10 cellular contexts compared by ENCODE assay signal in genomic region chr4:75698963-75699228, GRCh38. TPM values are rescaled to one million over a fixed set of nuclear protein-coding genes. Genes with fewer than 3 reads are reported as not detected.
A peak's percentile ranks its signal among the peaks of the same experiment; 100 is the strongest.
DNase-seq lines count a peak whose midpoint lies in the region; ATAC-seq and TF ChIP-seq lines count a peak whose summit lies in the region.
"Had no signal": no experiment of that assay in that cellular context is flagged by ENCODE, and none has a peak within 500 bp of the region (broad histone marks: within the 10 kb centered on the region; RNA-seq: fewer than 3 reads in every experiment).

No MANE protein-coding gene starts in this region.

- no peak for TF ChIP-seq EP300 in sigmoid colon (IDR thresholded peaks at IDR 0.05)

- H3K4me1 ChIP-seq in upper lobe of right lung (peaks cover 4% of the 10 kb centered on the region), sigmoid colon (peaks cover 0 to 18% (median 9%) of the 10 kb centered on the region in 4 donors)

- H3K27ac ChIP-seq in upper lobe of right lung (peak overlapping the region; percentile 62), sigmoid colon (no peak overlapping the region)
- H3K27ac ChIP-seq: left ventricle myocardium inferior had no signal

- peak overlapping the region; percentile 61 for H3K27ac Mint-ChIP-seq in activated naive CD4-positive, alpha-beta T cell treated with anti-CD3 and anti-CD28 coated beads, Interleukin-2, amount 50 U/mL, for 24 hours
- H3K27ac Mint-ChIP-seq in activated B cell treated with CpG ODN at 0.5 μM for 24 hours: peak overlapping the region; percentile 90

- WGBS in sigmoid colon, 2 donors: 53 to 77% methylated on average over 2 of the region's 2 CpGs

- POLR2A ChIA-PET in activated B cell treated with CpG ODN at 0.5 μM for 24 hours (lab: Charles Lee): interaction anchor here (1.1 to 4.6 kb wide), 3 partner anchors 11 to 26 kb away, joined by 5 to 50 read pairs (median 25); partner anchors contain the start of genes G3BP2 and USO1

- no peaks in the 10 kb centered on the region for H3K27me3 Mint-ChIP-seq in activated naive CD4-positive, alpha-beta T cell treated with anti-CD3 and anti-CD28 coated beads, Interleukin-2, amount 50 U/mL, for 24 hours
- H3K27me3 Mint-ChIP-seq in activated B cell treated with CpG ODN at 0.5 μM for 24 hours: no peaks in the 10 kb centered on the region

- intact Hi-C loops in activated B cell treated with CpG ODN at 0.5 μM for 24 hours (cut with micrococcal nuclease): loop anchor here (1.0 to 2.0 kb wide), 4 partner anchors 25 to 68 kb away; partner anchors contain the start of genes CDKL2, G3BP2 and USO1
- intact Hi-C loops in upper lobe of right lung (cut with DNase I): no loop called here
- intact Hi-C loops in sigmoid colon (cut with DNase I): no loop called here

- peaks cover 43% of the 10 kb centered on the region for H3K4me1 Mint-ChIP-seq in activated naive CD4-positive, alpha-beta T cell treated with anti-CD3 and anti-CD28 coated beads, Interleukin-2, amount 50 U/mL, for 24 hours
- H3K4me1 Mint-ChIP-seq in activated B cell treated with CpG ODN at 0.5 μM for 24 hours: peaks cover 38% of the 10 kb centered on the region

- H3K4me3 Mint-ChIP-seq in activated naive CD4-positive, alpha-beta T cell treated with anti-CD3 and anti-CD28 coated beads, Interleukin-2, amount 50 U/mL, for 24 hours: peak overlapping the region; percentile 16
- peak overlapping the region; percentile 44 for H3K4me3 Mint-ChIP-seq in activated B cell treated with CpG ODN at 0.5 μM for 24 hours

- H3K9me3 Mint-ChIP-seq in activated naive CD4-positive, alpha-beta T cell treated with anti-CD3 and anti-CD28 coated beads, Interleukin-2, amount 50 U/mL, for 24 hours: no peaks in the 10 kb centered on the region
- H3K9me3 Mint-ChIP-seq in activated B cell treated with CpG ODN at 0.5 μM for 24 hours: no peaks in the 10 kb centered on the region

- no peaks in the 10 kb centered on the region for H3K9me3 ChIP-seq in upper lobe of right lung
- H3K9me3 ChIP-seq in sigmoid colon: no peaks in the 10 kb centered on the region
- H3K9me3 ChIP-seq: left ventricle myocardium inferior had no signal

- no peak for DNase-seq in activated naive CD4-positive, alpha-beta T cell treated with anti-CD3 and anti-CD28 coated beads, Interleukin-2, amount 50 U/mL, for 16 hours
- DNase-seq in activated B cell treated with CpG ODN at 0.5 μM for 24 hours (no peak), upper lobe of right lung (no peak), sigmoid colon (no peak), kidney tubule cell (ENCODE audit: low spot score) (no peak), AML-193 (lab: John Stamatoyannopoulos, UW) (no peak)
- DNase-seq: H7, left ventricle myocardium inferior had no signal

- ATAC-seq in HG02884 (IDR thresholded peaks at IDR 0.05; ENCODE audit: unreplicated experiment) (peak; percentile 19), activated B cell treated with CpG ODN at 0.5 μM for 24 hours (ENCODE audit: low read depth) (peak; percentile 32), upper lobe of right lung (no peak)

- H3K36me3 Mint-ChIP-seq in activated naive CD4-positive, alpha-beta T cell treated with anti-CD3 and anti-CD28 coated beads, Interleukin-2, amount 50 U/mL, for 24 hours: peaks cover 3% of the 10 kb centered on the region
- H3K36me3 Mint-ChIP-seq in activated B cell treated with CpG ODN at 0.5 μM for 24 hours (ENCODE audit: low read depth): peaks cover under 1% of the 10 kb centered on the region

- CTCF ChIA-PET in activated B cell treated with CpG ODN at 0.5 μM for 24 hours (lab: Charles Lee): interaction anchor here (0.8 to 2.4 kb wide), 2 partner anchors 9 to 24 kb away, joined by 3 to 7 read pairs; partner anchors contain the start of gene USO1

- no peak for TF ChIP-seq POLR2A in sigmoid colon (IDR thresholded peaks at IDR 0.05)

- H3K27me3 ChIP-seq in upper lobe of right lung (no peaks in the 10 kb centered on the region), sigmoid colon (no peaks in the 10 kb centered on the region)

- no peak for TF ChIP-seq CTCF in activated B cell treated with CpG ODN at 0.5 μM for 24 hours (IDR thresholded peaks at IDR 0.05)
- no peak for TF ChIP-seq CTCF in upper lobe of right lung (IDR thresholded peaks at IDR 0.05)
- no peak for TF ChIP-seq CTCF in sigmoid colon (IDR thresholded peaks at IDR 0.05)

- H3K36me3 ChIP-seq in upper lobe of right lung: no peaks in the 10 kb centered on the region
- no peaks in the 10 kb centered on the region for H3K36me3 ChIP-seq in sigmoid colon

- no peak overlapping the region for H3K4me3 ChIP-seq in upper lobe of right lung
- H3K4me3 ChIP-seq in sigmoid colon: no peak overlapping the region
- H3K4me3 ChIP-seq: left ventricle myocardium inferior had no signal

RNA-seq across cellular contexts. Expression of gene USO1, which starts 25.5 kb away (rescaled TPM):
- total RNA-seq in activated B cell treated with CpG ODN at 0.5 μM for 24 hours (41.3 and 41.7 TPM in 2 replicates), upper lobe of right lung (64.2 TPM), sigmoid colon (10 to 100 TPM; 66.5 to 99.4 (median 77.6) TPM)
- 10 to 100 TPM; 21.0 to 30.6 (median 21.6) TPM for polyA plus RNA-seq in sigmoid colon

RNA-seq across cellular contexts. Expression of gene G3BP2, which starts 25.7 kb away (rescaled TPM):
- total RNA-seq in activated B cell treated with CpG ODN at 0.5 μM for 24 hours: 98.2 and 103 TPM in 2 replicates
- total RNA-seq in upper lobe of right lung: 102 TPM
- 100 to 1,000 TPM; 102 to 141 (median 119) TPM for total RNA-seq in sigmoid colon
- 10 to 100 TPM; 60.7 to 83.7 (median 61.7) TPM for polyA plus RNA-seq in sigmoid colon
